ENCODE assay signal across 9 cellular contexts in genomic region chr14:100072783-100073346, GRCh38. TPM values are rescaled to one million over a fixed set of nuclear protein-coding genes. Genes with fewer than 3 reads are reported as not detected.
DNase-seq lines count a peak whose midpoint lies in the region; ATAC-seq, FAIRE-seq and TF ChIP-seq lines count a peak whose summit lies in the region.
"Had no signal": no experiment of that assay in that cellular context is flagged by ENCODE, and none has a peak within 500 bp of the region (broad histone marks: within the 10 kb centered on the region; RNA-seq: fewer than 3 reads in every experiment).

No MANE protein-coding gene starts in this region.

- peak; percentile 76 for FAIRE-seq in GM12892 (lab: Jason Lieb, UNC)
- FAIRE-seq: astrocyte had no signal

- in situ Hi-C loops in KBM-7 (cut with MboI; ENCODE audit: low pct_unique_long_range_greater_than_20kb, low sequenced_read_pairs) (no loop called here), ACHN (cut with HindIII; ENCODE audit: low pct_ligation_motif_present, low pct_unique_long_range_greater_than_20kb, low sequenced_read_pairs) (no loop called here)

- H3K36me3 ChIP-seq in endodermal cell (ENCODE audit: control insufficient read depth, insufficient read depth, low read length): no peaks in the 10 kb centered on the region

- no peaks in the 10 kb centered on the region for H3K27me3 ChIP-seq in endodermal cell (ENCODE audit: control insufficient read depth, insufficient read depth, low read length, poor library complexity, severe bottlenecking)

- no peaks in the 10 kb centered on the region for H3K4me1 ChIP-seq in endodermal cell (ENCODE audit: control insufficient read depth, insufficient read depth, low read length)

- 95 to 98% methylated on average over 10 to 14 of the region's 14 CpGs for WGBS in endodermal cell (ENCODE audit: insufficient coverage in 1 of 2, insufficient read length in 1 of 2), 2 experiments

- H3K9ac ChIP-seq in endodermal cell (ENCODE audit: extremely low read depth, low read length, poor library complexity, severe bottlenecking): no peak overlapping the region

- H3K4me1 Mint-ChIP-seq in activated T-cell treated with anti-CD3 and anti-CD28 coated beads, Interleukin-2, amount 50 U/mL, for 24 hours (ENCODE audit: low read depth): peaks cover 96% of the 10 kb centered on the region
- peaks cover 60% of the 10 kb centered on the region for H3K4me1 Mint-ChIP-seq in memory B cell
- peaks cover 24% of the 10 kb centered on the region for H3K4me1 Mint-ChIP-seq in endodermal cell

- no peaks in the 10 kb centered on the region for H3K9me3 Mint-ChIP-seq in activated T-cell treated with anti-CD3 and anti-CD28 coated beads, Interleukin-2, amount 50 U/mL, for 24 hours
- H3K9me3 Mint-ChIP-seq in memory B cell (no peaks in the 10 kb centered on the region), endodermal cell (no peaks in the 10 kb centered on the region)

- H3K36me3 Mint-ChIP-seq in activated T-cell treated with anti-CD3 and anti-CD28 coated beads, Interleukin-2, amount 50 U/mL, for 24 hours (ENCODE audit: low read depth): peaks cover 79% of the 10 kb centered on the region
- H3K36me3 Mint-ChIP-seq in memory B cell (peaks cover 24% of the 10 kb centered on the region), endodermal cell (ENCODE audit: low read depth) (no peaks in the 10 kb centered on the region)

- no peak for DNase-seq in GM12892 (ENCODE audit: insufficient read length)
- DNase-seq in KBM-7: peak; percentile 65
- peak; percentile 75 for DNase-seq in activated T-cell treated with anti-CD3 and anti-CD28 coated beads, Interleukin-2, amount 50 U/mL, for 24 hours
- peak; percentile 27 to 37 for DNase-seq in memory B cell (ENCODE audit: low spot score in 2 of 2)
- no peak for DNase-seq in NCI-H526 (lab: John Stamatoyannopoulos, UW)
- DNase-seq in endodermal cell: no peak
- DNase-seq in HK-2 (ENCODE audit: unreplicated experiment): no peak
- no peak for DNase-seq in ACHN

- H3K4me3 ChIP-seq in endodermal cell (ENCODE audit: low read length): no peak overlapping the region

- ATAC-seq in memory B cell (ENCODE audit: low read depth): peak; percentile 60

- H3K9me3 ChIP-seq in endodermal cell (ENCODE audit: control insufficient read depth, low read length): no peaks in the 10 kb centered on the region

- H3K27me3 Mint-ChIP-seq in activated T-cell treated with anti-CD3 and anti-CD28 coated beads, Interleukin-2, amount 50 U/mL, for 24 hours: no peaks in the 10 kb centered on the region
- no peaks in the 10 kb centered on the region for H3K27me3 Mint-ChIP-seq in memory B cell
- H3K27me3 Mint-ChIP-seq in endodermal cell (ENCODE audit: insufficient read depth): no peaks in the 10 kb centered on the region

- no peak for TF ChIP-seq CTCF in endodermal cell (conservative IDR thresholded peaks at IDR 0.05)

- H3K4me3 Mint-ChIP-seq in activated T-cell treated with anti-CD3 and anti-CD28 coated beads, Interleukin-2, amount 50 U/mL, for 24 hours: peak overlapping the region; percentile 86
- H3K4me3 Mint-ChIP-seq in memory B cell (peak overlapping the region; percentile 83), endodermal cell (no peak overlapping the region)

- H3K27ac ChIP-seq in endodermal cell (ENCODE audit: low read depth, low read length): no peak overlapping the region

- no peak for TF ChIP-seq POLR2A in GM12892 (IDR thresholded peaks at IDR 0.05; ENCODE audit: low read depth, low read length)

- peak overlapping the region; percentile 98 for H3K27ac Mint-ChIP-seq in activated T-cell treated with anti-CD3 and anti-CD28 coated beads, Interleukin-2, amount 50 U/mL, for 24 hours
- H3K27ac Mint-ChIP-seq in memory B cell (peak overlapping the region; percentile 89), endodermal cell (no peak overlapping the region)

RNA-seq across cellular contexts. Expression of gene EVL, which starts 7.6 kb away (rescaled TPM):
- polyA plus RNA-seq in GM12892 (2012; ENCODE audit: missing spikeins): 149 TPM
- 10 to 100 TPM; 61.1 to 71.3 TPM for total RNA-seq in endodermal cell
- 234 TPM for polyA plus RNA-seq in endodermal cell (2013, experiment 1 of 2)
- 188 TPM for polyA plus RNA-seq in endodermal cell (2013, experiment 2 of 2)

Comparison
In these comparisons a context has a peak if more than half of its experiments do, and no peak if none do; other contexts are left out.
1. DNase-seq: peak in KBM-7 (single experiment), activated T-cell treated with anti-CD3 and anti-CD28 coated beads, Interleukin-2, amount 50 U/mL, for 24 hours (single experiment) and memory B cell (2 of 2); none in GM12892 (single experiment), NCI-H526 (0 of 2), endodermal cell (single experiment), HK-2 (single experiment) and ACHN (single experiment).